ENCODE assay signal across 11 cellular contexts in the genomic region with DNA sequence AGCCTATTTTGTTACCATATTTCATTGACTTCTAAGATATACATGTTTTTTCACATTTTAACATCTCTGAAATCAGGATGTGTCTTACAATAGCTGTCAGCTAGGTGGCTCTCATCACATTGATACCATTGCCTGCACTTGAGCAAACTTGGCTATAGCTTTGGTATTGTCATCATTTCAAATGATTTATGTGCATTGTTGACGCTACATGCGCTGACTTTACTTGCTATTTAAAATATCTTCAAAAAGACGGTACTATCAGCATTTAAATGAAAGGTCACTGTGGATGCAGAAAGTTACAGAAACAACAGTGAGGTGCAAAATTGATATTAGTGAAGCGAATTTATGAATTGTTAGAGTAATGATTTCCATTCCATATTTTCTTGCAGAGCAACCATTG. TPM values are rescaled to one million over a fixed set of nuclear protein-coding genes. Genes with fewer than 3 reads are reported as not detected.
DNase-seq lines count a peak whose midpoint lies in the region; ATAC-seq, FAIRE-seq and TF ChIP-seq lines count a peak whose summit lies in the region.
"Had no signal": no experiment of that assay in that cellular context is flagged by ENCODE, and none has a peak within 500 bp of the region (broad histone marks: within the 10 kb centered on the region; RNA-seq: fewer than 3 reads in every experiment).

No MANE protein-coding gene starts in this region.

- no peaks in the 10 kb centered on the region for H3K9me2 ChIP-seq in OCI-LY1 (ENCODE audit: low read depth, low read length)

- TF ChIP-seq RAD21 in A549 (conservative IDR thresholded peaks at IDR 0.05 in 1 of 2, IDR thresholded peaks at IDR 0.05 in 1 of 2) = peak; percentile 63 to 78

- CTCF ChIA-PET in A549 (lab: Yijun Ruan, JAX) = interaction anchor here (0.7 to 17.7 kb wide), 21 partner anchors 9 to 266 kb away, joined by 3 to 224 read pairs (median 4); a partner anchor contains a TSS

- H3K4me1 ChIP-seq in A549 (no peaks in the 10 kb centered on the region), OCI-LY1 (ENCODE audit: insufficient read depth, low read length, severe bottlenecking) (no peaks in the 10 kb centered on the region), aorta (ENCODE audit: control insufficient read depth in 1 of 2, insufficient read depth in 2 of 2, low read length in 2 of 2) (no peaks in the 10 kb centered on the region)
- H3K4me1 ChIP-seq: upper lobe of left lung had no signal

- H3K9me3 ChIP-seq in A549 (no peaks in the 10 kb centered on the region), OCI-LY1 (ENCODE audit: low read length) (no peaks in the 10 kb centered on the region), aorta (ENCODE audit: control insufficient read depth, low read length) (no peaks in the 10 kb centered on the region)
- H3K9me3 ChIP-seq: upper lobe of left lung had no signal

- 0 out of 3 replicates have a peak overlapping the region, but pooled peaks have one; percentile 3 for H3K4me2 ChIP-seq in A549
- no peak overlapping the region for H3K4me2 ChIP-seq in OCI-LY1 (ENCODE audit: low read length)

- H3K79me2 ChIP-seq in OCI-LY1 (ENCODE audit: insufficient read depth, low read length) = no peaks in the 10 kb centered on the region

- TF ChIP-seq POLR2A in A549 (IDR thresholded peaks at IDR 0.05; ENCODE audit: low read length) = no peak
- TF ChIP-seq POLR2A in H54 (IDR thresholded peaks at IDR 0.05; ENCODE audit: low read depth, low read length) = no peak

- POLR2A ChIA-PET in A549 (lab: Yijun Ruan, JAX) = no interaction called here

- no peak overlapping the region for H2AFZ ChIP-seq in OCI-LY1 (ENCODE audit: low read length)

- H3K36me3 ChIP-seq in OCI-LY1 (ENCODE audit: insufficient read depth, low read length) = no peaks in the 10 kb centered on the region; the same call in 1 of the 2 replicates
- no peaks in the 10 kb centered on the region for H3K36me3 ChIP-seq in aorta (ENCODE audit: control insufficient read depth in 1 of 2, insufficient read depth in 2 of 2, low read length in 1 of 2)
- H3K36me3 ChIP-seq: upper lobe of left lung had no signal

- no peak for TF ChIP-seq EP300 in A549 (IDR thresholded peaks at IDR 0.05)

- DNase-seq in A549 (ENCODE audit: low read depth in 1 of 2, low spot score in 1 of 2) = peak; percentile 54 to 62
- DNase-seq in GM03348 (ENCODE audit: low spot score) = peak; percentile 48
- peak; percentile 27 for DNase-seq in epithelial cell of esophagus (ENCODE audit: low read depth)
- DNase-seq in activated naive CD4-positive, alpha-beta T cell treated with Interleukin-2 at 50 U/mL for 16 hours = no peak
- no peak for DNase-seq in H54 (ENCODE audit: insufficient read length, low spot score)
- DNase-seq in aorta = no peak
- DNase-seq: mesendoderm, upper lobe of left lung had no signal

- no peak overlapping the region for H3K27ac ChIP-seq in A549
- H3K27ac ChIP-seq in OCI-LY1 (ENCODE audit: low read depth, low read length, poor library complexity, severe bottlenecking) = no peak overlapping the region
- no peak overlapping the region for H3K27ac ChIP-seq in aorta (ENCODE audit: low read depth in 1 of 2, low read length in 2 of 2)
- H3K27ac ChIP-seq: upper lobe of left lung had no signal

- intact Hi-C loops in aorta (cut with DNase I) = no loop called here

- peak; percentile 56 to 76; a peak in 5 of 6 replicates for ATAC-seq in A549
- ATAC-seq in HG03457 (IDR thresholded peaks at IDR 0.05; ENCODE audit: unreplicated experiment) = no peak
- ATAC-seq in aorta (ENCODE audit: low FRiP score) = no peak

- H4K20me1 ChIP-seq in OCI-LY1 (ENCODE audit: insufficient read depth, low read length) = no peaks in the 10 kb centered on the region

- 24% methylated on average over 4 of the region's 4 CpGs for WGBS in A549 (ENCODE audit: missing lambda C conversion rate)
- 37 to 46% methylated on average over 4 of the region's 4 CpGs for WGBS in aorta, 2 donors

- H3F3A ChIP-seq in OCI-LY1 (ENCODE audit: insufficient read depth, low read length) = no peaks in the 10 kb centered on the region

- no peak overlapping the region for H3K9ac ChIP-seq in OCI-LY1 (ENCODE audit: low read length)

- H3K27me3 ChIP-seq in OCI-LY1 (ENCODE audit: insufficient read depth, low read length) (0 out of 2 replicates have a peak, but pooled peaks cover 5% of the 10 kb centered on the region), aorta (ENCODE audit: control insufficient read depth in 1 of 2, insufficient read depth in 2 of 2, low read length in 1 of 2) (no peaks in the 10 kb centered on the region)
- H3K27me3 ChIP-seq: upper lobe of left lung had no signal

- H3K4me3 ChIP-seq in A549 = no peak overlapping the region
- no peak overlapping the region for H3K4me3 ChIP-seq in OCI-LY1 (ENCODE audit: low read depth, low read length, poor library complexity, severe bottlenecking)
- H3K4me3 ChIP-seq in epithelial cell of esophagus (ENCODE audit: low read length) = no peak overlapping the region
- H3K4me3 ChIP-seq in aorta (ENCODE audit: low read length in 2 of 2) = no peak overlapping the region
- H3K4me3 ChIP-seq: upper lobe of left lung had no signal

- FAIRE-seq in A549 (lab: Jason Lieb, UNC) = peak; percentile 49
- FAIRE-seq in H54 (lab: Jason Lieb, UNC) = no peak
- FAIRE-seq: endometrium had no signal

- peak; percentile 62 for TF ChIP-seq CTCF in A549 (IDR thresholded peaks at IDR 0.05)
- TF ChIP-seq CTCF in OCI-LY1 (IDR thresholded peaks at IDR 0.05; ENCODE audit: low read length) = peak; percentile 42; the same call in 1 of the 2 replicates
- TF ChIP-seq CTCF in epithelial cell of esophagus (IDR thresholded peaks at IDR 0.05; ENCODE audit: insufficient read depth, low read depth, low read length, missing control alignments) = peak; percentile 53

TF ChIP-seq in A549, 52 proteins besides CTCF, POLR2A, EP300 and RAD21:
- TF ChIP-seq JUNB (IDR thresholded peaks at IDR 0.05) = no peak
- TF ChIP-seq HOXA7 (CRISPR knock-in tag; IDR thresholded peaks at IDR 0.05) = no peak
- peak; percentile 64 for TF ChIP-seq SMC3 (IDR thresholded peaks at IDR 0.05)
- TF ChIP-seq RCOR1 (IDR thresholded peaks at IDR 0.05; ENCODE audit: low read depth, low read length) = no peak
- no peak for TF ChIP-seq HOXB13 (CRISPR knock-in tag; IDR thresholded peaks at IDR 0.05; ENCODE audit: low read depth)
- TF ChIP-seq JUN (IDR thresholded peaks at IDR 0.05) = no peak
- TF ChIP-seq HOXB5 (CRISPR knock-in tag; IDR thresholded peaks at IDR 0.05) = 0 out of 2 replicates have a peak, but pooled peaks have one; percentile 75
- no peak for TF ChIP-seq ZFP36 (IDR thresholded peaks at IDR 0.05; ENCODE audit: borderline replicate concordance, partially characterized antibody)
- TF ChIP-seq KDM5A (IDR thresholded peaks at IDR 0.05) = no peak
- no peak for TF ChIP-seq RNF2 (IDR thresholded peaks at IDR 0.05; ENCODE audit: borderline replicate concordance, low read depth)
- no peak for TF ChIP-seq MYC (IDR thresholded peaks at IDR 0.05; ENCODE audit: borderline replicate concordance, low read length)
- no peak for TF ChIP-seq PHF8 (IDR thresholded peaks at IDR 0.05; ENCODE audit: borderline replicate concordance, low read depth)
- TF ChIP-seq, protein P1, sequence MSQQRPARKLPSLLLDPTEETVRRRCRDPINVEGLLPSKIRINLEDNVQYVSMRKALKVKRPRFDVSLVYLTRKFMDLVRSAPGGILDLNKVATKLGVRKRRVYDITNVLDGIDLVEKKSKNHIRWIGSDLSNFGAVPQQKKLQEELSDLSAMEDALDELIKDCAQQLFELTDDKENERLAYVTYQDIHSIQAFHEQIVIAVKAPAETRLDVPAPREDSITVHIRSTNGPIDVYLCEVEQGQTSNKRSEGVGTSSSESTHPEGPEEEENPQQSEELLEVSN (IDR thresholded peaks at IDR 0.05; ENCODE audit: borderline replicate concordance, low read depth) = no peak
- TF ChIP-seq, protein P2, sequence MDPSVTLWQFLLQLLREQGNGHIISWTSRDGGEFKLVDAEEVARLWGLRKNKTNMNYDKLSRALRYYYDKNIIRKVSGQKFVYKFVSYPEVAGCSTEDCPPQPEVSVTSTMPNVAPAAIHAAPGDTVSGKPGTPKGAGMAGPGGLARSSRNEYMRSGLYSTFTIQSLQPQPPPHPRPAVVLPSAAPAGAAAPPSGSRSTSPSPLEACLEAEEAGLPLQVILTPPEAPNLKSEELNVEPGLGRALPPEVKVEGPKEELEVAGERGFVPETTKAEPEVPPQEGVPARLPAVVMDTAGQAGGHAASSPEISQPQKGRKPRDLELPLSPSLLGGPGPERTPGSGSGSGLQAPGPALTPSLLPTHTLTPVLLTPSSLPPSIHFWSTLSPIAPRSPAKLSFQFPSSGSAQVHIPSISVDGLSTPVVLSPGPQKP (IDR thresholded peaks at IDR 0.05; ENCODE audit: low read depth, low read length) = no peak
- no peak for TF ChIP-seq NFE2L2 (conservative IDR thresholded peaks at IDR 0.05; ENCODE audit: low read length)

RNA-seq across cellular contexts. Expression of a gene that starts 54.0 kb away (rescaled TPM):
- polyA plus RNA-seq in A549 (2011; rRNA removed) (63.3 and 76.4 TPM in 2 replicates), A549 (2017; fragmentation: RNase III; extraction: RNeasy Plus Mini Kit Qiagen cat#74134 plus additional on column Dnase treatment) (33.1 to 41.0 TPM (median 36.2 TPM) in 3 replicates), aorta (10 to 100 TPM in 1 of 2 donors, 1 to 10 TPM in 1; 9.1 to 29.9 TPM)
- 31.8 and 36.7 TPM in 2 replicates for polyA plus RNA-seq in A549 (2012; cell fraction: cytosol; rRNA removed)
- polyA plus RNA-seq in A549 (2012; cell fraction: nucleus; rRNA removed) = 30.7 and 39.5 TPM in 2 replicates
- 194 and 230 TPM in 2 replicates for polyA minus RNA-seq in A549 (2011; rRNA and poly(A)+ RNA removed)
- 100 to 1,000 TPM; 135 to 221 TPM for total RNA-seq in aorta

Comparison
In these comparisons a context has a peak if more than half of its experiments do, and no peak if none do; other contexts are left out.
1. ATAC-seq: peak in A549 (2 of 2); none in HG03457 (single experiment) and aorta (single experiment).
2. DNase-seq: peak in A549 (2 of 2), GM03348 (single experiment) and epithelial cell of esophagus (single experiment); none in activated naive CD4-positive, alpha-beta T cell treated with Interleukin-2 at 50 U/mL for 16 hours (single experiment), H54 (single experiment) and aorta (0 of 2).
3. Peak in every context shown above with its lines, with median percentiles within 50 percentile points of each other: CTCF ChIP-seq.